ENCODE assay signal across 1 cellular context in the genomic region with DNA sequence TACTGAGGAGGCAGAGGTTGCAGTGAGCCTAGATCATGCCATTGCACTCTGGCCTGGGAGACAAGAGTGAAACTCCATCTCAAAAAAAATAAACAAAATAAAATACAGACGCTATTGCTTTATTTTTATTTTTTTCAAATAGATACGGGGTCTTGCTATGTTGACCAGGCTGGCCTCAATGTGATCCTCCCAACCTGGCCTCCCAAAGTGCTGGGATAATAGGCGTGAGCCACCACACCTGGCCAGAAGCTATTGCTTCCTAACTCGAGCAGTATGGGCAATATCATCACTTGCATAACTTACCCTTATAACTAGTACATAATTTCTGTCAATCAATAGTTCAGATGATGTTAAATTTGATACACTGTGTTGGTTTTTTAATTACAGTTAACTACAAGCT.
A peak's percentile ranks its signal among the peaks of the same experiment; 100 is the strongest.
TF ChIP-seq lines count a peak whose summit lies in the region.

No MANE protein-coding gene starts in this region.

TF ChIP-seq in H1, 55 proteins besides CTCF, POLR2A, EP300 and RAD21:
- TF ChIP-seq POLR2AphosphoS5 (IDR thresholded peaks at IDR 0.05; ENCODE audit: low read depth, low read length) (peak; percentile 76; the same call in 1 of the 2 replicates), TAF1 (IDR thresholded peaks at IDR 0.05; ENCODE audit: low read depth, low read length) (no peak), SUZ12 (IDR thresholded peaks at IDR 0.05; ENCODE audit: low read length) (no peak), SP4 (IDR thresholded peaks at IDR 0.05; ENCODE audit: low read length) (no peak)
- TF ChIP-seq, protein P1, sequence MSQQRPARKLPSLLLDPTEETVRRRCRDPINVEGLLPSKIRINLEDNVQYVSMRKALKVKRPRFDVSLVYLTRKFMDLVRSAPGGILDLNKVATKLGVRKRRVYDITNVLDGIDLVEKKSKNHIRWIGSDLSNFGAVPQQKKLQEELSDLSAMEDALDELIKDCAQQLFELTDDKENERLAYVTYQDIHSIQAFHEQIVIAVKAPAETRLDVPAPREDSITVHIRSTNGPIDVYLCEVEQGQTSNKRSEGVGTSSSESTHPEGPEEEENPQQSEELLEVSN (IDR thresholded peaks at IDR 0.05), result no peak
